Comparison of ENCODE assay signal across 22 cellular contexts in the genomic region with DNA sequence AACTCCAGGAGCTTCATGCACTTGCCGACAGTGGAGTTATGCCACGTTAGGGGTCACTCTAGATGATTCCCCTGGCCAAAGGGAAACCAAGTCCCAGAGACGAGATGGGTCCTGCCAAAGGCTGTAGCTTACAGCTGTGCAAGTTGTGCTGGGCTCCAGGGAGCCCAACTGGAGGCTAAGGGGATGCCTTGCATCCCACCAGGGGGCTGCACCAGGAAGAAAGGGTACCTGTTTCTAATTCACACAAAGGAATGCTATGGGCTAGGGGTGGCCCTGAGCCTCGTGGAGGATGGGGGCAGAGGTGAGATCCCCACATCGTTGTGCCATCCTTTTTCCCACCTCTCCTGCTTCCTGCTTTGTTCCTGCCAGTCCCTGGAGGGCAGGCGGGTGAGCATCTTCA. TPM values are rescaled to one million over a fixed set of nuclear protein-coding genes. Genes with fewer than 3 reads are reported as not detected.
"Had no signal": no experiment of that assay in that cellular context is flagged by ENCODE, and none has a peak within 500 bp of the region (broad histone marks: within the 10 kb centered on the region; RNA-seq: fewer than 3 reads in every experiment).

No MANE protein-coding gene starts in this region.

- H3K9me3 ChIP-seq: gastroesophageal sphincter, SK-N-SH, thyroid gland had no signal

- H3K4me1 ChIP-seq: gastroesophageal sphincter, thyroid gland had no signal

- ATAC-seq: activated CD4-positive, CD25-positive, alpha-beta regulatory T cell treated with anti-CD3 and anti-CD28 coated beads, Interleukin-2, amount 50 U/mL, for 24 hours; activated CD8-positive, alpha-beta T cell treated with anti-CD3 and anti-CD28 coated beads, Interleukin-2, amount 10 ng/mL, durations not matched to agents 7 days and 5 days; activated naive CD8-positive, alpha-beta T cell treated with anti-CD3 and anti-CD28 coated beads, Interleukin-2, amount 50 U/mL, for 24 hours; activated T-cell treated with anti-CD3 and anti-CD28 coated beads, Interleukin-2, amount 50 U/mL, for 4 hours; esophagus mucosa; gastroesophageal sphincter; left colon; stimulated activated naive B cell treated with anti-CD40 and anti-IgM and Interleukin-4, amounts not matched to agents 10 μg/mL and 1 μg/mL and 100 μg/mL, for 72 hours had no signal

- DNase-seq: activated CD4-positive, alpha-beta T cell treated with anti-CD3 and anti-CD28 coated beads, Interleukin-2, amount 10 ng/mL, durations not matched to agents 7 days and 5 days; activated CD8-positive, alpha-beta T cell treated with anti-CD3 and anti-CD28 coated beads, Interleukin-2, amount 10 ng/mL, durations not matched to agents 7 days and 5 days; activated naive CD4-positive, alpha-beta T cell treated with anti-CD3 and anti-CD28 coated beads for 36 hours; activated naive CD8-positive, alpha-beta T cell treated with anti-CD3 and anti-CD28 coated beads, Interleukin-2, amount 50 U/mL, for 24 hours; activated T-cell treated with anti-CD3 and anti-CD28 coated beads, Interleukin-2, amount 50 U/mL, for 4 hours; brain microvascular endothelial cell; left colon; occipital lobe; stimulated activated CD4-positive, alpha-beta T cell treated with anti-CD3 and anti-CD28 coated beads, Interleukin-4, amount 100 ng/mL, for 4 hours; stimulated activated naive B cell treated with anti-CD40 and anti-IgM and Interleukin-4, amounts not matched to agents 10 μg/mL and 1 μg/mL and 100 μg/mL, for 72 hours; T-helper 1 cell; T-helper 9 cell; thyroid gland had no signal

- H3K27me3 ChIP-seq: brain microvascular endothelial cell, thyroid gland had no signal

- H3K27ac ChIP-seq: brain microvascular endothelial cell, coronary artery, gastroesophageal sphincter, thyroid gland had no signal

- H3K4me3 ChIP-seq: coronary artery, gastroesophageal sphincter, lung, smooth muscle cell, thyroid gland had no signal

RNA-seq across cellular contexts. Expression of gene SCRT2, which starts 23.7 kb away (rescaled TPM):
- total RNA-seq: activated CD4-positive, alpha-beta T cell treated with anti-CD3 and anti-CD28 coated beads, Interleukin-2, amount 10 ng/mL, durations not matched to agents 7 days and 5 days; activated CD8-positive, alpha-beta T cell treated with anti-CD3 and anti-CD28 coated beads, Interleukin-2, amount 10 ng/mL, durations not matched to agents 7 days and 5 days; activated naive CD4-positive, alpha-beta T cell treated with anti-CD3 and anti-CD28 coated beads for 36 hours; activated T-cell treated with anti-CD3 and anti-CD28 coated beads, Interleukin-2, amount 50 U/mL, for 4 hours; esophagus mucosa; gastroesophageal sphincter; left colon; lung; progenitor cell of endocrine pancreas; smooth muscle cell; thyroid gland; ureter had no signal
- polyA plus RNA-seq: lung, SK-N-SH, smooth muscle cell had no signal
